14 cellular contexts compared by ENCODE assay signal in genomic region chr2:46195819-46196218, GRCh38.
DNase-seq lines count a peak whose midpoint lies in the region; ATAC-seq and TF ChIP-seq lines count a peak whose summit lies in the region.
"Had no signal": no experiment of that assay in that cellular context is flagged by ENCODE, and none has a peak within 500 bp of the region (broad histone marks: within the 10 kb centered on the region; RNA-seq: fewer than 3 reads in every experiment).

No MANE protein-coding gene starts in this region.

- no peak overlapping the region for H3K18ac ChIP-seq in mesenchymal stem cell (ENCODE audit: low read depth in 1 of 2, low read length in 2 of 2)

- no peak overlapping the region for H4K91ac ChIP-seq in mesenchymal stem cell (ENCODE audit: low read length)

- H3K27ac ChIP-seq in mesenchymal stem cell (ENCODE audit: low read length, poor library complexity, severe bottlenecking): no peak overlapping the region
- H3K27ac ChIP-seq: C4-2B had no signal

- H3K4me1 ChIP-seq in mucosa of descending colon (ENCODE audit: low read depth) (no peaks in the 10 kb centered on the region), BE2C (peaks cover 3% of the 10 kb centered on the region; the same call in 1 of the 2 replicates), mesenchymal stem cell (ENCODE audit: control insufficient read depth, insufficient read depth, low read depth, low read length) (peaks cover 6% of the 10 kb centered on the region)
- H3K4me1 ChIP-seq: Caco-2 had no signal

- H3K9ac ChIP-seq in mesenchymal stem cell (ENCODE audit: low read length): no peak overlapping the region

- WGBS in mesenchymal stem cell: 96% methylated on average over 10 of the region's 10 CpGs

- POLR2A ChIA-PET in GM10248 (lab: Yijun Ruan, JAX): no interaction called here

- H2BK120ac ChIP-seq in mesenchymal stem cell (ENCODE audit: low read depth, low read length): no peak overlapping the region

- H3K14ac ChIP-seq in mesenchymal stem cell (ENCODE audit: low read length in 2 of 2): no peak overlapping the region

- no peak overlapping the region for H2BK12ac ChIP-seq in mesenchymal stem cell (ENCODE audit: low read length in 2 of 2)

- H2AFZ ChIP-seq in mesenchymal stem cell (ENCODE audit: low read depth, low read length): no peak overlapping the region

- no peak overlapping the region for H2BK15ac ChIP-seq in mesenchymal stem cell (ENCODE audit: low read depth, poor library complexity, severe bottlenecking)

- H3K9me3 ChIP-seq in mucosa of descending colon (no peaks in the 10 kb centered on the region), BE2C (no peaks in the 10 kb centered on the region), mesenchymal stem cell (ENCODE audit: control insufficient read depth, low read length) (no peaks in the 10 kb centered on the region)
- H3K9me3 ChIP-seq: Caco-2 had no signal

- H3K27me3 ChIP-seq in BE2C: no peaks in the 10 kb centered on the region
- no peaks in the 10 kb centered on the region for H3K27me3 ChIP-seq in mesenchymal stem cell (ENCODE audit: control insufficient read depth in 1 of 2, insufficient read depth in 1 of 2, low read length in 2 of 2)

- peak; percentile 38 for ATAC-seq in mucosa of descending colon
- no peak for ATAC-seq in sciatic nerve
- ATAC-seq: GM12878 had no signal

- H4K8ac ChIP-seq in mesenchymal stem cell (ENCODE audit: low read length): no peak overlapping the region

- TF ChIP-seq CTCF in GM10248 (IDR thresholded peaks at IDR 0.05; ENCODE audit: control extremely low read depth, extremely low read depth, low read depth, missing control alignments): no peak
- TF ChIP-seq CTCF in mucosa of descending colon (IDR thresholded peaks at IDR 0.05): no peak
- no peak for TF ChIP-seq CTCF in BE2C (IDR thresholded peaks at IDR 0.05; ENCODE audit: low read depth, low read length)

- intact Hi-C loops in mucosa of descending colon (cut with DNase I, micrococcal nuclease) (no loop called here), sciatic nerve (cut with DNase I) (no loop called here)

- peak; percentile 53 for DNase-seq in ELF-1 (ENCODE audit: low read depth, low spot score)
- DNase-seq in GM10248 (ENCODE audit: extremely low spot score): peak; percentile 6
- DNase-seq in mucosa of descending colon: no peak
- DNase-seq in sciatic nerve (ENCODE audit: low spot score): peak; percentile 39
- no peak for DNase-seq in BE2C
- no peak for DNase-seq in NCI-H2171 (lab: John Stamatoyannopoulos, UW)
- DNase-seq in mesenchymal stem cell: no peak
- DNase-seq: ACHN; Caco-2; CD4-positive, alpha-beta T cell; GDM1; H9 had no signal

- no peak overlapping the region for H2BK5ac ChIP-seq in mesenchymal stem cell (ENCODE audit: low read depth, low read length, poor library complexity, severe bottlenecking)

- no peak overlapping the region for H3K4me3 ChIP-seq in mucosa of descending colon
- no peak overlapping the region for H3K4me3 ChIP-seq in BE2C (ENCODE audit: low read depth, low read length)
- no peak overlapping the region for H3K4me3 ChIP-seq in mesenchymal stem cell (ENCODE audit: insufficient read depth in 1 of 2, low read depth in 1 of 2, low read length in 2 of 2)
- H3K4me3 ChIP-seq: GM12878 had no signal

- no peak overlapping the region for H3K23ac ChIP-seq in mesenchymal stem cell (ENCODE audit: low read length in 2 of 2)

- H3K36me3 ChIP-seq in mucosa of descending colon (ENCODE audit: low read depth) (no peaks in the 10 kb centered on the region), BE2C (no peaks in the 10 kb centered on the region), mesenchymal stem cell (ENCODE audit: control insufficient read depth in 1 of 2, insufficient read depth in 2 of 2, low read depth in 1 of 2, low read length in 2 of 2) (no peaks in the 10 kb centered on the region)

- H2AK5ac ChIP-seq in mesenchymal stem cell (ENCODE audit: low read length, severe bottlenecking): no peak overlapping the region

- CTCF ChIA-PET in GM10248 (lab: Yijun Ruan, JAX): interaction anchor here (1.4 kb wide), 1 partner anchor 9 kb away, joined by 3 read pairs; no protein-coding TSS in a partner anchor

- no peaks in the 10 kb centered on the region for H3K79me1 ChIP-seq in mesenchymal stem cell (replicated peaks; ENCODE audit: low read length, poor library complexity, severe bottlenecking)

- H3K4me2 ChIP-seq in mesenchymal stem cell (ENCODE audit: low read length, poor library complexity, severe bottlenecking): no peak overlapping the region

- no peak overlapping the region for H3K4ac ChIP-seq in mesenchymal stem cell (ENCODE audit: low read depth in 1 of 2, low read length in 2 of 2)

Comparison
In these comparisons a context has a peak if more than half of its experiments do, and no peak if none do; other contexts are left out.
1. DNase-seq: peak in ELF-1 (single experiment), GM10248 (single experiment) and sciatic nerve (single experiment); none in mucosa of descending colon (0 of 3), BE2C (single experiment), NCI-H2171 (single experiment) and mesenchymal stem cell (single experiment).